Comparison of ENCODE assay signal across 11 cellular contexts in the genomic region with DNA sequence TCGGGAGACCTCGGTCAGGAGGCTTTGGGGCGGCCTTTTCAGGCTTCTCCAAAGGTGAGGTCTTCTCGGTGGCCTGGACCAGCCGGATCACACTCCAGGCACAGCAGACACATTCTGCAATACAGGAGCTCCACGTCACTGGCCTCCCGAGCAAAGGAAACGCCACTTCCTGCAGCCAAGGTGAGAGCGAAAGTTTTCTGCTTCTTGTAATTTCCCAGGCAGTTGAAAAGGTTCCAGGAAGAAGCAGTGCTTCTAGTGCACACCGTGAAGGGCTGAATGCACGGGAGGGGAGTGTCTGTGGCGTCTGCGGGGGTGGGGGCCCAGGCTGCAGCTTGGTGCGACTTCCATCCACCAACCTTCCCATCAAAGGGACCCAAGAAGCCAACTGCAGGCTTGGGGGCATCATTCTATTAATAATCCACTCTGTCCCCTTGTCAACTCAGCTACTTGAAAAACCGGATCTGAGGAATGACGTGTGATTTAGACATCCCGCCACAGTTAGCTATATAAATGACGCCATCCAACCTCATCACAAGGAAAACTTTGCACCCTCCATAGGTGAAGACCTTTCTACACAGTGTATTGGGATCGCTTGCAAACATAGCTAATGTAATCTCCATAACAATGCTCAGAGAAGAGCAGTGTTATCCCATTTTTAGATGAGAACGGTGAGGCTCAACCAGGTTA.
A peak's percentile ranks its signal among the peaks of the same experiment; 100 is the strongest.
DNase-seq lines count a peak whose midpoint lies in the region; ATAC-seq and TF ChIP-seq lines count a peak whose summit lies in the region.
"Had no signal": no experiment of that assay in that cellular context is flagged by ENCODE, and none has a peak within 500 bp of the region (broad histone marks: within the 10 kb centered on the region; RNA-seq: fewer than 3 reads in every experiment).

No MANE protein-coding gene starts in this region.

- CTCF ChIA-PET in CD8-positive, alpha-beta T cell (lab: Charles Lee): interaction anchor here (0.5 to 2.4 kb wide), 6 partner anchors 13 to 138 kb away, joined by 3 to 7 read pairs (median 3); no protein-coding TSS in a partner anchor

- peak overlapping the region; percentile 61 for H3K4me3 Mint-ChIP-seq in CD8-positive, alpha-beta T cell
- H3K4me3 Mint-ChIP-seq in T-helper 2 cell treated with Interferon-gamma antibody and Interleukin-4, amounts not matched to agents 5 μg/mL and 100 μg/mL, for 36 hours: peak overlapping the region; percentile 75

- H3K4me1 ChIP-seq in CD8-positive, alpha-beta T cell (ENCODE audit: insufficient read depth, low read length): peaks cover 32% of the 10 kb centered on the region

- no peaks in the 10 kb centered on the region for H3K9me3 ChIP-seq in CD8-positive, alpha-beta T cell (ENCODE audit: low read length)

- peak; percentile 66 for ATAC-seq in CD8-positive, alpha-beta T cell
- peak; percentile 27 to 34 for ATAC-seq in activated naive CD4-positive, alpha-beta T cell treated with anti-CD3 and anti-CD28 coated beads, Interleukin-2, amount 50 U/mL, for 72 hours
- no peak for ATAC-seq in GM21619 (IDR thresholded peaks at IDR 0.05; ENCODE audit: unreplicated experiment)
- no peak for ATAC-seq in GM18511 (IDR thresholded peaks at IDR 0.05; ENCODE audit: unreplicated experiment)

- intact Hi-C loops in CD8-positive, alpha-beta T cell (cut with DNase I, micrococcal nuclease): loop anchor here (1.0 to 2.0 kb wide), 2 partner anchors 13 to 19 kb away; no protein-coding TSS in a partner anchor

- TF ChIP-seq CTCF in CD8-positive, alpha-beta T cell (IDR thresholded peaks at IDR 0.05): no peak

- H3K4me3 ChIP-seq in CD8-positive, alpha-beta T cell (ENCODE audit: low read depth, low read length): no peak overlapping the region

- peak in 3 of 7 experiments; percentile 29 to 65 (median 51) for DNase-seq in CD8-positive, alpha-beta T cell
- peak; percentile 58 for DNase-seq in T-helper 2 cell treated with Interferon-gamma antibody and Interleukin-4, amounts not matched to agents 5 μg/mL and 100 μg/mL, for 36 hours (ENCODE audit: low spot score)
- peak; percentile 45 to 74 for DNase-seq in activated naive CD4-positive, alpha-beta T cell treated with anti-CD3 and anti-CD28 coated beads, Interleukin-2, amount 50 U/mL, for 72 hours (ENCODE audit: low spot score in 2 of 2)
- peak; percentile 80 for DNase-seq in stimulated activated CD4-positive, alpha-beta T cell treated with anti-CD3 and anti-CD28 coated beads, Interleukin-15, amount 100 ng/mL, for 24 hours
- no peak for DNase-seq in NCI-H226
- no peak for DNase-seq in GM19238 (ENCODE audit: insufficient read length, low spot score)
- DNase-seq: erythroblast, KBM-7, left cardiac atrium had no signal

- POLR2A ChIA-PET in CD8-positive, alpha-beta T cell (lab: Charles Lee): interaction anchor here (1.3 to 1.4 kb wide), 2 partner anchors 13 to 60 kb away, joined by 3 to 5 read pairs; no protein-coding TSS in a partner anchor

- H3K9me3 Mint-ChIP-seq in CD8-positive, alpha-beta T cell: peaks cover 4% of the 10 kb centered on the region
- peaks cover 16% of the 10 kb centered on the region for H3K9me3 Mint-ChIP-seq in T-helper 2 cell treated with Interferon-gamma antibody and Interleukin-4, amounts not matched to agents 5 μg/mL and 100 μg/mL, for 36 hours
- no peaks in the 10 kb centered on the region for H3K9me3 Mint-ChIP-seq in activated naive CD4-positive, alpha-beta T cell treated with anti-CD3 and anti-CD28 coated beads, Interleukin-2, amount 50 U/mL, for 72 hours

- H3K27ac ChIP-seq in CD8-positive, alpha-beta T cell (ENCODE audit: low read depth, low read length): no peak overlapping the region

- peaks cover 79% of the 10 kb centered on the region for H3K4me1 Mint-ChIP-seq in CD8-positive, alpha-beta T cell (ENCODE audit: low read depth)
- peaks cover 68% of the 10 kb centered on the region for H3K4me1 Mint-ChIP-seq in T-helper 2 cell treated with Interferon-gamma antibody and Interleukin-4, amounts not matched to agents 5 μg/mL and 100 μg/mL, for 36 hours (ENCODE audit: low read depth)

- no peaks in the 10 kb centered on the region for H3K27me3 ChIP-seq in CD8-positive, alpha-beta T cell (ENCODE audit: insufficient read depth, low read length)

- no peaks in the 10 kb centered on the region for H3K27me3 Mint-ChIP-seq in CD8-positive, alpha-beta T cell (ENCODE audit: low read depth)
- H3K27me3 Mint-ChIP-seq in T-helper 2 cell treated with Interferon-gamma antibody and Interleukin-4, amounts not matched to agents 5 μg/mL and 100 μg/mL, for 36 hours (ENCODE audit: low read depth): no peaks in the 10 kb centered on the region

- H3K27ac Mint-ChIP-seq in CD8-positive, alpha-beta T cell: peak overlapping the region; percentile 90
- peak overlapping the region; percentile 81 for H3K27ac Mint-ChIP-seq in T-helper 2 cell treated with Interferon-gamma antibody and Interleukin-4, amounts not matched to agents 5 μg/mL and 100 μg/mL, for 36 hours
- peak overlapping the region; percentile 98 to 99 for H3K27ac Mint-ChIP-seq in activated naive CD4-positive, alpha-beta T cell treated with anti-CD3 and anti-CD28 coated beads, Interleukin-2, amount 50 U/mL, for 72 hours

- peaks cover 7% of the 10 kb centered on the region for H3K36me3 ChIP-seq in CD8-positive, alpha-beta T cell (ENCODE audit: insufficient read depth, low read length)

- peaks cover 61% of the 10 kb centered on the region for H3K36me3 Mint-ChIP-seq in CD8-positive, alpha-beta T cell
- peaks cover 69% of the 10 kb centered on the region for H3K36me3 Mint-ChIP-seq in T-helper 2 cell treated with Interferon-gamma antibody and Interleukin-4, amounts not matched to agents 5 μg/mL and 100 μg/mL, for 36 hours (ENCODE audit: low read depth)
- peaks cover 37 to 71% of the 10 kb centered on the region in 2 donors for H3K36me3 Mint-ChIP-seq in activated naive CD4-positive, alpha-beta T cell treated with anti-CD3 and anti-CD28 coated beads, Interleukin-2, amount 50 U/mL, for 72 hours

Comparison
In these comparisons a context has a peak if more than half of its experiments do, and no peak if none do; other contexts are left out.
1. ATAC-seq: peak in CD8-positive, alpha-beta T cell (single experiment) and activated naive CD4-positive, alpha-beta T cell treated with anti-CD3 and anti-CD28 coated beads, Interleukin-2, amount 50 U/mL, for 72 hours (2 of 2); none in GM21619 (single experiment) and GM18511 (single experiment).
2. DNase-seq: peak in T-helper 2 cell treated with Interferon-gamma antibody and Interleukin-4, amounts not matched to agents 5 μg/mL and 100 μg/mL, for 36 hours (single experiment), activated naive CD4-positive, alpha-beta T cell treated with anti-CD3 and anti-CD28 coated beads, Interleukin-2, amount 50 U/mL, for 72 hours (2 of 2) and stimulated activated CD4-positive, alpha-beta T cell treated with anti-CD3 and anti-CD28 coated beads, Interleukin-15, amount 100 ng/mL, for 24 hours (single experiment); none in NCI-H226 (single experiment) and GM19238 (single experiment).
3. Peak in every context shown above with its lines, with median percentiles within 50 percentile points of each other: H3K27ac Mint-ChIP-seq.